ENCODE assay signal across 8 cellular contexts in the genomic region with DNA sequence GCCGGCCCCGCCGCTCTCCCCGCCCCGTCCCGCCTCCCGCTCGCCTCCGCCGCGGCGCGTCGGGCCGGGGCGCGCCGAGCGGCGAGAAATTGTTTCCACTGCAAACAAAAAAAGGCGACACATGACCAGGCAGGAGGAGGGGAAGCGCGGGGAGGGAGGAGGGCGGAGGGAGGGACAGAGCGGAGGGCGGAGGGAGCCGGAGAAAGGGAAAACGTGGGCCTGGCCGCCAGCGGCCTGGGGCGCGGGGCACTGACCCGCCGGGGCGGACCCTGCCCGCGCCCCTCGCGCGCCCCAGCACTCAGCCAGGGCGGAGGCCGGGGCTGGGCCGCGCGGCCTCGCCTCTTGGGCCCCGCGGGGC. TPM values are rescaled to one million over a fixed set of nuclear protein-coding genes. Genes with fewer than 3 reads are reported as not detected.
DNase-seq lines count a peak whose midpoint lies in the region; ATAC-seq and TF ChIP-seq lines count a peak whose summit lies in the region.

Gene FOXN3, minus strand, starts transcription at position 123 of the 358 bp plus-strand sequence. CDS start 4,757 bp downstream, outside the sequence.

- H3K9me3 Mint-ChIP-seq in type B pancreatic cell, result no peaks in the 10 kb centered on the region

- no peaks in the 10 kb centered on the region for H3K9me3 ChIP-seq in heart left ventricle

- H3K4me1 ChIP-seq in heart left ventricle, result peaks cover 0 to 43% (median 30%) of the 10 kb centered on the region in 12 donors

- TF ChIP-seq POLR2A in GM10847 (IDR thresholded peaks at IDR 0.05; ENCODE audit: extremely low read depth, insufficient read length), result peak; percentile 19
- peak in 1 of 2 donors; percentile 57 for TF ChIP-seq POLR2A in heart left ventricle (IDR thresholded peaks at IDR 0.05)

- peak within 1 kb of the TSS; percentile 99 for H3K4me3 Mint-ChIP-seq in type B pancreatic cell

- peak within 1 kb of the TSS; percentile 97 for H3K27ac Mint-ChIP-seq in type B pancreatic cell

- TF ChIP-seq CTCF in heart left ventricle (IDR thresholded peaks at IDR 0.05) (no peak), type B pancreatic cell (conservative IDR thresholded peaks at IDR 0.05) (no peak)

- peaks cover 13% of the 10 kb centered on the region for H3K36me3 Mint-ChIP-seq in type B pancreatic cell

- peak; percentile 73 for DNase-seq in NCI-H128 (lab: John Stamatoyannopoulos, UW; ENCODE audit: unreplicated experiment)
- peak; percentile 75 to 89 (median 85) for DNase-seq in T-helper 1 cell
- DNase-seq in heart left ventricle, result peak; percentile 95 to 96 (median 95)
- DNase-seq in posterior vena cava (ENCODE audit: low spot score), result peak; percentile 98
- DNase-seq in type B pancreatic cell (ENCODE audit: extremely low spot score, unreplicated experiment), result peak; percentile 88

- H3K36me3 ChIP-seq in heart left ventricle, result peaks cover 0 to 14% (median under 1%) of the 10 kb centered on the region in 9 donors

- H3K4me1 Mint-ChIP-seq in type B pancreatic cell (ENCODE audit: unreplicated experiment), result peaks cover 36% of the 10 kb centered on the region

- ATAC-seq in HG02678 (IDR thresholded peaks at IDR 0.05; ENCODE audit: unreplicated experiment), result peak; percentile 51
- peak; percentile 67 to 86 (median 78) for ATAC-seq in heart left ventricle

- intact Hi-C loops in heart left ventricle (cut with DNase I) (loop anchor here (2.0 to 10.0 kb wide), 20 partner anchors 110 to 498 kb away; no protein-coding TSS in a partner anchor), posterior vena cava (cut with DNase I) (loop anchor here in 1 of 2 donors (5.0 to 10.0 kb wide), 2 partner anchors 112 to 495 kb away; no protein-coding TSS in a partner anchor)

- H3K27ac ChIP-seq in adipose tissue (ENCODE audit: low read depth, low read length) (peak within 1 kb of the TSS; percentile 83), heart left ventricle (peak within 1 kb of the TSS; percentile 87 to 99 (median 95))

- no peaks in the 10 kb centered on the region for H3K27me3 ChIP-seq in heart left ventricle

- H3K27me3 Mint-ChIP-seq in type B pancreatic cell, result no peaks in the 10 kb centered on the region

- 1 to 3% (median 1%) methylated on average over 7 to 48 of the region's 48 CpGs for WGBS in adipose tissue, 3 donors
- WGBS in heart left ventricle, 4 donors, result 0 to 3% (median 1%) methylated on average over 16 to 48 of the region's 48 CpGs

- H3K4me3 ChIP-seq in heart left ventricle, result peak within 1 kb of the TSS; percentile 66 to 98 (median 94)

RNA-seq across cellular contexts. Expression of gene FOXN3, which starts in this region (rescaled TPM):
- polyA plus RNA-seq in adipose tissue (10 to 100 TPM in 2 of 3 donors, 1 to 10 TPM in 1; 9.6 to 50.8 (median 50.2) TPM), heart left ventricle (10 to 100 TPM; 24.4 to 35.3 TPM)
- total RNA-seq in heart left ventricle (100 to 1,000 TPM; 102 to 161 (median 113) TPM), posterior vena cava (100 to 1,000 TPM; 138 to 142 TPM), type B pancreatic cell (ENCODE audit: low replicate concordance) (40.4 and 73.5 TPM in 2 replicates)

Comparison
In these comparisons a context has a peak if more than half of its experiments do, and no peak if none do; other contexts are left out.
1. Peak in every context shown above with its lines: DNase-seq, ATAC-seq, H3K4me3 ChIP-seq and H3K27ac ChIP-seq.